1 cellular context compared by ENCODE assay signal in genomic region chr7:87347207-87347606, GRCh38.
TF ChIP-seq lines count a peak whose summit lies in the region.

No MANE protein-coding gene starts in this region.

TF ChIP-seq in IMR-90, 13 proteins besides CTCF, POLR2A, EP300 and RAD21:
- TF ChIP-seq RFX5 (IDR thresholded peaks at IDR 0.05; ENCODE audit: low read depth, low read length) (no peak), FOS (IDR thresholded peaks at IDR 0.05; ENCODE audit: low read depth, low read length) (no peak)
